19 cellular contexts compared by ENCODE assay signal in genomic region chr11:76802621-76803020, GRCh38. TPM values are rescaled to one million over a fixed set of nuclear protein-coding genes. Genes with fewer than 3 reads are reported as not detected.
DNase-seq lines count a peak whose midpoint lies in the region; ATAC-seq and TF ChIP-seq lines count a peak whose summit lies in the region.
"Had no signal": no experiment of that assay in that cellular context is flagged by ENCODE, and none has a peak within 500 bp of the region (broad histone marks: within the 10 kb centered on the region; RNA-seq: fewer than 3 reads in every experiment).

No MANE protein-coding gene starts in this region.

- no peaks in the 10 kb centered on the region for H3K36me3 ChIP-seq in ACC112 (ENCODE audit: insufficient read depth, low read length)
- H3K36me3 ChIP-seq in HEK293 (ENCODE audit: control insufficient read depth in 2 of 2, insufficient read depth in 1 of 2, low read length in 2 of 2) = no peaks in the 10 kb centered on the region
- H3K36me3 ChIP-seq in hepatocyte (replicated peaks; ENCODE audit: insufficient read depth, low read depth) = no peaks in the 10 kb centered on the region
- H3K36me3 ChIP-seq: ovary had no signal

- TF ChIP-seq CTCF in HEK293 (tag by site-specific recombination; IDR thresholded peaks at IDR 0.05) = no peak
- no peak for TF ChIP-seq CTCF in hepatocyte (IDR thresholded peaks at IDR 0.05; ENCODE audit: poor library complexity)

- H3K79me2 ChIP-seq in ACC112 (ENCODE audit: control insufficient read depth, insufficient read depth, low read length, unreplicated experiment) (no peaks in the 10 kb centered on the region), hepatocyte (peaks cover 4% of the 10 kb centered on the region)

- CTCF ChIA-PET in HEK293 (lab: Yijun Ruan, JAX) = interaction anchor here (0.9 to 7.3 kb wide), 6 partner anchors 10 to 119 kb away, joined by 3 to 99 read pairs (median 4); no protein-coding TSS in a partner anchor

- H3K27me3 ChIP-seq in ACC112 (ENCODE audit: insufficient read depth, low read length) (no peaks in the 10 kb centered on the region), hepatocyte (no peaks in the 10 kb centered on the region)
- H3K27me3 ChIP-seq: ovary had no signal

- no peak for ATAC-seq in GM19328 (IDR thresholded peaks at IDR 0.05; ENCODE audit: unreplicated experiment)
- ATAC-seq: stimulated activated memory B cell treated with anti-CD40 and anti-IgM and Interleukin-4, amounts not matched to agents 10 μg/mL and 1 μg/mL and 100 μg/mL, for 72 hours had no signal

- peak overlapping the region; percentile 44 for H3K27ac ChIP-seq in ACC112 (ENCODE audit: low read depth, low read length)
- H3K27ac ChIP-seq in HEK293 (ENCODE audit: extremely low read depth, low read depth, low read length) = no peak overlapping the region
- H3K27ac ChIP-seq in hepatocyte = peak overlapping the region; percentile 46
- H3K27ac ChIP-seq: ovary, WERI-Rb-1 had no signal

- POLR2A ChIA-PET in HEK293 (lab: Yijun Ruan, JAX) = no interaction called here

- H4K20me1 ChIP-seq in hepatocyte (ENCODE audit: insufficient read depth, poor library complexity, severe bottlenecking) = peaks cover 8% of the 10 kb centered on the region

- H3K4me2 ChIP-seq in hepatocyte = peak overlapping the region; percentile 34

- no peaks in the 10 kb centered on the region for H3K9me2 ChIP-seq in hepatocyte (replicated peaks; ENCODE audit: insufficient read depth)

- H3K4me1 ChIP-seq in ACC112 (ENCODE audit: control insufficient read depth, insufficient read depth, low read length, unreplicated experiment) (peaks cover 50% of the 10 kb centered on the region), HEK293 (ENCODE audit: control insufficient read depth, insufficient read depth, low read length) (0 out of 2 replicates have a peak, but pooled peaks cover 2% of the 10 kb centered on the region), hepatocyte (ENCODE audit: insufficient read depth) (peaks cover 35% of the 10 kb centered on the region)

- DNase-seq in hepatocyte (ENCODE audit: low spot score) (no peak), DMS 273 (lab: John Stamatoyannopoulos, UW; ENCODE audit: unreplicated experiment) (no peak)
- peak; percentile 19 for DNase-seq in stimulated activated CD8-positive, alpha-beta memory T cell treated with anti-CD3 and anti-CD28 coated beads, Interleukin-4, amount 100 ng/mL, for 48 hours
- DNase-seq in stimulated activated CD4-positive, alpha-beta T cell treated with anti-CD3 and anti-CD28 coated beads, Interleukin-15, amount 100 ng/mL, for 24 hours = no peak
- DNase-seq in activated naive CD4-positive, alpha-beta T cell (lab: John Stamatoyannopoulos, UW) = no peak
- DNase-seq: amygdala, cerebellar nuclear complex, left cardiac atrium, MV-4-11, NCI-H1930, NCI-H446 treated with DMSO at 0.1 percent for 48 hours, ovary, small intestine, T-helper 1 cell, WERI-Rb-1 had no signal

- H3K4me3 ChIP-seq in ACC112 (ENCODE audit: low read depth, low read length) (no peak overlapping the region), HEK293 (ENCODE audit: low read depth, low read length) (no peak overlapping the region), hepatocyte (no peak overlapping the region)
- H3K4me3 ChIP-seq: ovary had no signal

- H2AFZ ChIP-seq in ACC112 (ENCODE audit: low read length, unreplicated experiment) (no peak overlapping the region), hepatocyte (no peak overlapping the region)

- H3K9me3 ChIP-seq in HEK293 (ENCODE audit: control insufficient read depth, insufficient read depth, low read depth, low read length) = no peaks in the 10 kb centered on the region
- no peaks in the 10 kb centered on the region for H3K9me3 ChIP-seq in hepatocyte (ENCODE audit: low read depth)
- H3K9me3 ChIP-seq: ovary had no signal

- WGBS in hepatocyte (ENCODE audit: low lambda C conversion rate, missing lambda C conversion rate) = 53% methylated on average over 4 of the region's 4 CpGs

TF ChIP-seq in HEK293, 187 proteins besides CTCF, POLR2A, EP300 and RAD21:
- TF ChIP-seq ZNF10 (tag by site-specific recombination; IDR thresholded peaks at IDR 0.05) = peak; percentile 95
- TF ChIP-seq ZNF623 (tag by site-specific recombination; IDR thresholded peaks at IDR 0.05) = no peak
- no peak for TF ChIP-seq ZNF560 (tag by site-specific recombination; IDR thresholded peaks at IDR 0.05; ENCODE audit: borderline replicate concordance)

RNA-seq across cellular contexts. Expression of gene TSKU, which starts 19.5 kb away (rescaled TPM):
- 61.9 and 62.9 TPM in 2 replicates for total RNA-seq in hepatocyte
- 73.7 and 81.9 TPM in 2 replicates for polyA plus RNA-seq in hepatocyte

RNA-seq across cellular contexts. Expression of gene ACER3, which starts 58.1 kb away (rescaled TPM):
- total RNA-seq in hepatocyte = 17.1 and 28.5 TPM in 2 replicates
- 14.9 and 18.3 TPM in 2 replicates for polyA plus RNA-seq in hepatocyte
